ENCODE assay signal across 8 cellular contexts in genomic region chr1:27604579-27605299, GRCh38. TPM values are rescaled to one million over a fixed set of nuclear protein-coding genes. Genes with fewer than 3 reads are reported as not detected.
DNase-seq lines count a peak whose midpoint lies in the region; ATAC-seq, FAIRE-seq and TF ChIP-seq lines count a peak whose summit lies in the region.

No MANE protein-coding gene starts in this region.

- TF ChIP-seq RAD21 in HCT116 (IDR thresholded peaks at IDR 0.05; ENCODE audit: low read depth) = no peak

- FAIRE-seq in urothelium cell line (lab: Jason Lieb, UNC) = no peak

- no peak overlapping the region for H2BK120ac ChIP-seq in mesendoderm (ENCODE audit: low read depth, low read length)

- no peak overlapping the region for H4K8ac ChIP-seq in mesendoderm (ENCODE audit: low read depth, low read length)

- RAD21 ChIA-PET in HCT116 (lab: Charles Lee; ENCODE audit: low non-redundant PET in 1 of 2, low total read pairs in 2 of 2, uncharacterized antibody in 2 of 2, unreplicated experiment in 2 of 2) = interaction anchor here (0.7 to 2.8 kb wide), 5 partner anchors 29 to 188 kb away, joined by 3 to 20 read pairs (median 12); no protein-coding TSS in a partner anchor

- H3K4me2 ChIP-seq in HCT116 (ENCODE audit: low read length) = peak overlapping the region; percentile 88
- H3K4me2 ChIP-seq in mesendoderm (ENCODE audit: low read length) = peak overlapping the region; percentile 70

- peaks cover 5% of the 10 kb centered on the region; the same call in 1 of the 2 replicates for H4K20me1 ChIP-seq in HCT116 (ENCODE audit: insufficient read depth)

- no peak for TF ChIP-seq POLR2A in HCT116 (IDR thresholded peaks at IDR 0.05; ENCODE audit: borderline replicate concordance, extremely low read depth, insufficient read depth, insufficient read length)

- H3K27ac ChIP-seq in ACC112 (ENCODE audit: low read depth, low read length) = no peak overlapping the region
- no peak overlapping the region; the same call in 1 of the 2 replicates for H3K27ac ChIP-seq in HCT116 (ENCODE audit: low read depth, low read length)
- no peak overlapping the region for H3K27ac ChIP-seq in mesendoderm (ENCODE audit: low read depth, low read length)

- no peak overlapping the region for H3K4ac ChIP-seq in mesendoderm (ENCODE audit: low read depth, low read length)

- H3K18ac ChIP-seq in mesendoderm (ENCODE audit: low read length) = peak overlapping the region; percentile 72

- WGBS in mesendoderm (ENCODE audit: extremely low coverage, insufficient coverage, low lambda C conversion rate) = no CpG with 5 or more reads among the region's 21 CpGs

- H3K79me2 ChIP-seq in ACC112 (ENCODE audit: control insufficient read depth, insufficient read depth, low read length, unreplicated experiment) = peaks cover 35% of the 10 kb centered on the region
- H3K79me2 ChIP-seq in HCT116 (ENCODE audit: insufficient read depth, low read length) = peaks cover 35% of the 10 kb centered on the region
- H3K79me2 ChIP-seq in mesendoderm (ENCODE audit: control insufficient read depth, insufficient read depth, low read length) = peaks cover 28% of the 10 kb centered on the region

- H3K4me3 ChIP-seq in ACC112 (ENCODE audit: low read depth, low read length) (peak overlapping the region; percentile 92), HCT116 (replicated peaks in 1 of 2; ENCODE audit: low read depth in 1 of 2, low read length in 2 of 2) (peak overlapping the region; percentile 85 to 95), astrocyte of the spinal cord (ENCODE audit: low read depth, low read length) (peak overlapping the region; percentile 78), mesendoderm (ENCODE audit: low read length) (peak overlapping the region; percentile 72)

- H3K27me3 ChIP-seq in ACC112 (ENCODE audit: insufficient read depth, low read length) (no peaks in the 10 kb centered on the region), HCT116 (ENCODE audit: insufficient read depth, low read length) (no peaks in the 10 kb centered on the region), mesendoderm (ENCODE audit: insufficient read depth, low read length, poor library complexity) (no peaks in the 10 kb centered on the region)

- H3K56ac ChIP-seq in mesendoderm (ENCODE audit: low read length) = peak overlapping the region; percentile 86

- H3K36me3 ChIP-seq in ACC112 (ENCODE audit: insufficient read depth, low read length) (no peaks in the 10 kb centered on the region), HCT116 (ENCODE audit: control insufficient read depth in 1 of 2, insufficient read depth in 2 of 2, low read length in 2 of 2) (no peaks in the 10 kb centered on the region), mesendoderm (ENCODE audit: control insufficient read depth, insufficient read depth, low read length) (no peaks in the 10 kb centered on the region)

- DNase-seq in HCT116 (ENCODE audit: low read depth, low spot score) (no peak), astrocyte of the spinal cord (ENCODE audit: low read depth, low spot score) (no peak), mesendoderm (peak; percentile 73), urothelium cell line (ENCODE audit: low spot score) (no peak), GF-D8 (lab: John Stamatoyannopoulos, UW) (no peak)

- H3K9me3 ChIP-seq in HCT116 (ENCODE audit: control insufficient read depth in 1 of 2, insufficient read depth in 1 of 2, low read depth in 1 of 2, low read length in 2 of 2) = no peaks in the 10 kb centered on the region

- no peak overlapping the region for H3K23ac ChIP-seq in mesendoderm (ENCODE audit: low read length)

- no peak overlapping the region for H2BK15ac ChIP-seq in mesendoderm (replicated peaks; ENCODE audit: low read depth)

- POLR2A ChIA-PET in HCT116 (lab: Charles Lee) = interaction anchor here (0.7 to 1.2 kb wide), 7 partner anchors 10 to 183 kb away, joined by 3 to 13 read pairs (median 5); partner anchors contain the start of gene WASF2

- ATAC-seq in HCT116 (no peak), GM21529 (IDR thresholded peaks at IDR 0.05; ENCODE audit: unreplicated experiment) (no peak), HG02970 (IDR thresholded peaks at IDR 0.05; ENCODE audit: low FRiP score, unreplicated experiment) (no peak)

- no peaks in the 10 kb centered on the region for H3K9me2 ChIP-seq in HCT116 (ENCODE audit: insufficient read depth)

- peak overlapping the region; percentile 1 for H2AK5ac ChIP-seq in mesendoderm (ENCODE audit: low read length)

- H4K5ac ChIP-seq in mesendoderm (ENCODE audit: low read length) = no peak overlapping the region

- H2BK5ac ChIP-seq in mesendoderm (ENCODE audit: low read length) = no peak overlapping the region

- no peak overlapping the region for H3K9ac ChIP-seq in HCT116 (ENCODE audit: low read length)
- peak overlapping the region; percentile 62 for H3K9ac ChIP-seq in mesendoderm (ENCODE audit: low read length)

- H3K4me1 ChIP-seq in ACC112 (ENCODE audit: control insufficient read depth, insufficient read depth, low read length, unreplicated experiment) = peaks cover 33% of the 10 kb centered on the region
- peaks cover 32 to 64% of the 10 kb centered on the region in 2 experiments for H3K4me1 ChIP-seq in HCT116 (ENCODE audit: control insufficient read depth in 1 of 2, insufficient read depth in 2 of 2, low read length in 2 of 2)
- peaks cover 13% of the 10 kb centered on the region for H3K4me1 ChIP-seq in mesendoderm (ENCODE audit: control insufficient read depth, low read depth, low read length)

- no peak for TF ChIP-seq CTCF in HCT116 (IDR thresholded peaks at IDR 0.05 in 2 of 3, conservative IDR thresholded peaks at IDR 0.05 in 1 of 3; ENCODE audit: borderline replicate concordance in 1 of 3, insufficient read depth in 1 of 3, low read depth in 2 of 3, low read length in 2 of 3)
- no peak for TF ChIP-seq CTCF in astrocyte of the spinal cord (IDR thresholded peaks at IDR 0.05; ENCODE audit: low read depth, low read length)

- peaks cover 5% of the 10 kb centered on the region for H3K79me1 ChIP-seq in mesendoderm (ENCODE audit: low read length)

- no TSS peak for BruUV-seq in HCT116 (replicated peaks; lab: Mats Ljungman, UMichigan)

- in situ Hi-C loops in astrocyte of the spinal cord (cut with HindIII; ENCODE audit: low sequenced_read_pairs) = no loop called here

- CTCF ChIA-PET in HCT116 (lab: Charles Lee) = interaction anchor here (0.7 to 7.2 kb wide), 9 partner anchors 36 to 308 kb away, joined by 3 to 74 read pairs (median 19); no protein-coding TSS in a partner anchor

- no peak overlapping the region for H2AFZ ChIP-seq in ACC112 (ENCODE audit: low read length, unreplicated experiment)
- H2AFZ ChIP-seq in HCT116 (ENCODE audit: low read depth, low read length, poor library complexity, severe bottlenecking) = no peak overlapping the region

- intact Hi-C loops in HCT116 (cut with micrococcal nuclease) = loop anchor here (1.0 to 10.0 kb wide), 2 partner anchors 48 to 560 kb away; no protein-coding TSS in a partner anchor

TF ChIP-seq in HCT116, 20 proteins besides CTCF, POLR2A, EP300 and RAD21 (continues in another document):
- TF ChIP-seq SIN3A (IDR thresholded peaks at IDR 0.05; ENCODE audit: low read depth) (no peak), YY1 (IDR thresholded peaks at IDR 0.05; ENCODE audit: extremely low read depth, insufficient replicate concordance, low read depth, low read length) (no peak), EZH2phosphoT487 (IDR thresholded peaks at IDR 0.05; ENCODE audit: borderline replicate concordance) (no peak), EZH2 (IDR thresholded peaks at IDR 0.05) (no peak), POLR2AphosphoS5 (IDR thresholded peaks at IDR 0.05; ENCODE audit: low read depth, low read length) (no peak), FOSL1 (IDR thresholded peaks at IDR 0.05; ENCODE audit: low read depth) (no peak), ZBTB33 (IDR thresholded peaks at IDR 0.05; ENCODE audit: extremely low read depth, insufficient replicate concordance, low read length) (no peak)

RNA-seq across cellular contexts. Expression of gene AHDC1, which starts 0.8 kb away (rescaled TPM):
- total RNA-seq in HCT116 (2021; ENCODE audit: unreplicated experiment) = 33.7 TPM
- 26.1 and 30.5 TPM in 2 replicates for polyA plus RNA-seq in HCT116 (2012)
- polyA plus RNA-seq in mesendoderm (2013, experiment 1 of 2) = 8.1 TPM
- polyA plus RNA-seq in mesendoderm (2013, experiment 2 of 2) = 8.0 TPM

RNA-seq across cellular contexts. Expression of gene FGR, which starts 30.2 kb away (rescaled TPM):
- not detected for total RNA-seq in HCT116 (2021; ENCODE audit: unreplicated experiment)
- polyA plus RNA-seq in HCT116 (2012) = 0.04 TPM in 1 of 2 replicates, not detected in the other
- 0.11 TPM for polyA plus RNA-seq in mesendoderm (2013, experiment 1 of 2)
- 0.08 TPM for polyA plus RNA-seq in mesendoderm (2013, experiment 2 of 2)
